Comparison of ENCODE assay signal across 17 cellular contexts in genomic region chr2:112000399-112001135, GRCh38. TPM values are rescaled to one million over a fixed set of nuclear protein-coding genes. Genes with fewer than 3 reads are reported as not detected.
DNase-seq lines count a peak whose midpoint lies in the region; ATAC-seq, FAIRE-seq and TF ChIP-seq lines count a peak whose summit lies in the region.
"Had no signal": no experiment of that assay in that cellular context is flagged by ENCODE, and none has a peak within 500 bp of the region (broad histone marks: within the 10 kb centered on the region; RNA-seq: fewer than 3 reads in every experiment).

No MANE protein-coding gene starts in this region.

- peaks cover 10% of the 10 kb centered on the region for H3K4me1 Mint-ChIP-seq in activated CD8-positive, alpha-beta memory T cell treated with anti-CD3 and anti-CD28 coated beads, Interleukin-2, amount 10 ng/mL, durations not matched to agents 7 days and 5 days
- H3K4me1 Mint-ChIP-seq: CD8-positive, alpha-beta memory T cell had no signal

- H3K4me1 ChIP-seq in endothelial cell of umbilical vein (ENCODE audit: control insufficient read depth, extremely low read depth, insufficient read depth, low read length) = peaks cover 13% of the 10 kb centered on the region
- H3K4me1 ChIP-seq: SJCRH30 had no signal

- H3K9me1 ChIP-seq in endothelial cell of umbilical vein (replicated peaks; ENCODE audit: control insufficient read depth, extremely low read depth, insufficient read depth, low read length) = no peaks in the 10 kb centered on the region

- POLR2A ChIA-PET in endothelial cell of umbilical vein (lab: Charles Lee) = no interaction called here

- no peak for TF ChIP-seq CTCF in HL-60 (IDR thresholded peaks at IDR 0.05; ENCODE audit: insufficient read depth, low read length)
- no peak for TF ChIP-seq CTCF in endothelial cell of umbilical vein (IDR thresholded peaks at IDR 0.05; ENCODE audit: extremely low read depth in 1 of 2, insufficient read depth in 1 of 2, low read depth in 1 of 2, low read length in 2 of 2)

- no peak overlapping the region for H3K9ac ChIP-seq in endothelial cell of umbilical vein (replicated peaks; ENCODE audit: extremely low read depth, insufficient read depth, low read length)

- no peaks in the 10 kb centered on the region for H3K79me2 ChIP-seq in endothelial cell of umbilical vein (ENCODE audit: control insufficient read depth, insufficient read depth, low read length)

- H3K9me3 Mint-ChIP-seq in activated CD8-positive, alpha-beta memory T cell treated with anti-CD3 and anti-CD28 coated beads, Interleukin-2, amount 10 ng/mL, durations not matched to agents 7 days and 5 days (ENCODE audit: low read depth) = no peaks in the 10 kb centered on the region
- H3K9me3 Mint-ChIP-seq: CD8-positive, alpha-beta memory T cell; H9 had no signal

- TF ChIP-seq POLR2A in endothelial cell of umbilical vein (IDR thresholded peaks at IDR 0.05; ENCODE audit: low read depth, low read length) = no peak

- no peaks in the 10 kb centered on the region for H3K9me3 ChIP-seq in endothelial cell of umbilical vein (replicated peaks; ENCODE audit: control insufficient read depth, insufficient read depth, low read length)
- H3K9me3 ChIP-seq: SJCRH30 had no signal

- no peak overlapping the region for H3K4me2 ChIP-seq in endothelial cell of umbilical vein (ENCODE audit: insufficient read depth, low read length)

- ATAC-seq in activated CD8-positive, alpha-beta memory T cell treated with anti-CD3 and anti-CD28 coated beads, Interleukin-2, amount 10 ng/mL, durations not matched to agents 7 days and 5 days = no peak

- no peak overlapping the region for H3K27ac Mint-ChIP-seq in activated CD8-positive, alpha-beta memory T cell treated with anti-CD3 and anti-CD28 coated beads, Interleukin-2, amount 10 ng/mL, durations not matched to agents 7 days and 5 days
- H3K27ac Mint-ChIP-seq: CD8-positive, alpha-beta memory T cell; H9 had no signal

- no peak overlapping the region for H3K4me3 ChIP-seq in HL-60 (replicated peaks; ENCODE audit: insufficient read depth, low read length)
- H3K4me3 ChIP-seq in endothelial cell of umbilical vein (replicated peaks in 1 of 3; ENCODE audit: insufficient read depth in 1 of 3, low read depth in 1 of 3, low read length in 3 of 3) = no peak overlapping the region
- H3K4me3 ChIP-seq: SJCRH30 had no signal

- CTCF ChIA-PET in activated CD8-positive, alpha-beta memory T cell treated with anti-CD3 and anti-CD28 coated beads, Interleukin-2, amount 10 ng/mL, durations not matched to agents 7 days and 5 days (lab: Charles Lee) = no interaction called here
- CTCF ChIA-PET in endothelial cell of umbilical vein (lab: Charles Lee) = interaction anchor here (0.7 to 1.1 kb wide), 3 partner anchors 9 to 47 kb away, joined by 3 read pairs; no protein-coding TSS in a partner anchor

- peaks cover 8 to 11% of the 10 kb centered on the region in 2 experiments for H3K36me3 ChIP-seq in endothelial cell of umbilical vein (ENCODE audit: control insufficient read depth in 2 of 2, extremely low read depth in 1 of 2, insufficient read depth in 2 of 2, low read length in 2 of 2)

- H3K27me3 ChIP-seq in HL-60 (ENCODE audit: insufficient read depth, poor library complexity, severe bottlenecking) (no peaks in the 10 kb centered on the region), endothelial cell of umbilical vein (ENCODE audit: control insufficient read depth in 2 of 2, insufficient read depth in 2 of 2, low read length in 2 of 2) (no peaks in the 10 kb centered on the region)
- H3K27me3 ChIP-seq: SJCRH30 had no signal

- no peak overlapping the region for H2AFZ ChIP-seq in endothelial cell of umbilical vein (ENCODE audit: low read depth, low read length)

- no peaks in the 10 kb centered on the region for H4K20me1 ChIP-seq in endothelial cell of umbilical vein (replicated peaks; ENCODE audit: control insufficient read depth, extremely low read depth, insufficient read depth, low read length)

- intact Hi-C loops in endothelial cell of umbilical vein (cut with micrococcal nuclease) = no loop called here

- dilution Hi-C loops in endothelial cell of umbilical vein (cut with MboI; ENCODE audit: extremely low pct_ligation_motif_present, low sequenced_read_pairs) = no loop called here

- peak; percentile 4 for DNase-seq in activated CD8-positive, alpha-beta memory T cell treated with anti-CD3 and anti-CD28 coated beads, Interleukin-2, amount 10 ng/mL, durations not matched to agents 7 days and 5 days
- DNase-seq in activated CD8-positive, alpha-beta memory T cell treated with anti-CD3 and anti-CD28 coated beads for 24 hours = no peak
- DNase-seq in HL-60 (ENCODE audit: low read depth in 1 of 2, low spot score in 1 of 2) (no peak), endothelial cell of umbilical vein (ENCODE audit: low read depth, low spot score) (no peak), urothelium cell line (ENCODE audit: low spot score) (no peak), NCI-H1417 (lab: John Stamatoyannopoulos, UW) (no peak), T1000 (lab: John Stamatoyannopoulos, UW) (no peak), AG08396 (ENCODE audit: low spot score) (no peak)
- DNase-seq: CD8-positive, alpha-beta memory T cell; DND-41; H9; NCI-H1436; NCI-H2029 treated with DMSO at 0.1 percent for 48 hours; NCI-H2227 treated with DMSO at 0.1 percent for 48 hours; NCI-H524 treated with DMSO at 0.1 percent for 48 hours; SJCRH30 had no signal

- no peak overlapping the region for H3K4me3 Mint-ChIP-seq in activated CD8-positive, alpha-beta memory T cell treated with anti-CD3 and anti-CD28 coated beads, Interleukin-2, amount 10 ng/mL, durations not matched to agents 7 days and 5 days
- H3K4me3 Mint-ChIP-seq: H9 had no signal

- H3K27ac ChIP-seq in HL-60 (replicated peaks) = 0 out of 2 replicates have a peak overlapping the region, but pooled peaks have one; percentile 10
- H3K27ac ChIP-seq in endothelial cell of umbilical vein (ENCODE audit: insufficient read depth, low read depth, low read length) = peak overlapping the region; percentile 40
- H3K27ac ChIP-seq: RWPE1, SJCRH30 had no signal

- peaks cover 2% of the 10 kb centered on the region for H3K36me3 Mint-ChIP-seq in activated CD8-positive, alpha-beta memory T cell treated with anti-CD3 and anti-CD28 coated beads, Interleukin-2, amount 10 ng/mL, durations not matched to agents 7 days and 5 days
- H3K36me3 Mint-ChIP-seq: CD8-positive, alpha-beta memory T cell had no signal

- FAIRE-seq in endothelial cell of umbilical vein (lab: Jason Lieb, UNC) (no peak), urothelium cell line (lab: Jason Lieb, UNC) (peak; percentile 50)

- BruUV-seq in endothelial cell of umbilical vein (replicated peaks; lab: Mats Ljungman, UMichigan) = no TSS peak

- peaks cover 12% of the 10 kb centered on the region for H3K27me3 Mint-ChIP-seq in activated CD8-positive, alpha-beta memory T cell treated with anti-CD3 and anti-CD28 coated beads, Interleukin-2, amount 10 ng/mL, durations not matched to agents 7 days and 5 days
- H3K27me3 Mint-ChIP-seq: CD8-positive, alpha-beta memory T cell had no signal

TF ChIP-seq in endothelial cell of umbilical vein, 7 proteins besides CTCF, POLR2A, EP300 and RAD21:
- TF ChIP-seq MYC (IDR thresholded peaks at IDR 0.05; ENCODE audit: low read depth, low read length) = no peak
- TF ChIP-seq JUN (IDR thresholded peaks at IDR 0.05; ENCODE audit: borderline replicate concordance, insufficient read depth, insufficient read length, low read depth) = no peak
- no peak for TF ChIP-seq POLR2AphosphoS5 (IDR thresholded peaks at IDR 0.05; ENCODE audit: insufficient read depth, low read depth, low read length)
- TF ChIP-seq MAX (IDR thresholded peaks at IDR 0.05; ENCODE audit: insufficient read depth, insufficient read length) = no peak
- no peak for TF ChIP-seq GATA2 (IDR thresholded peaks at IDR 0.05; ENCODE audit: insufficient read depth, insufficient read length, low read depth, low read length)
- TF ChIP-seq EZH2 (IDR thresholded peaks at IDR 0.05; ENCODE audit: borderline replicate concordance, low read depth, low read length, severe bottlenecking) = no peak
- TF ChIP-seq FOS (IDR thresholded peaks at IDR 0.05; ENCODE audit: borderline replicate concordance, insufficient read depth, low read length) = no peak

RNA-seq across cellular contexts. Expression of gene TMEM87B, which starts 54.5 kb away (rescaled TPM):
- total RNA-seq in activated CD8-positive, alpha-beta memory T cell treated with anti-CD3 and anti-CD28 coated beads, Interleukin-2, amount 10 ng/mL, durations not matched to agents 7 days and 5 days = 10 to 100 TPM; 19.1 to 19.7 TPM
- 21.5 and 22.1 TPM in 2 replicates for total RNA-seq in endothelial cell of umbilical vein
- 12.2 and 17.6 TPM in 2 replicates for polyA plus RNA-seq in endothelial cell of umbilical vein
- 14.3 and 14.6 TPM in 2 replicates for polyA plus RNA-seq in endothelial cell of umbilical vein (2011; cell fraction: cytosol; rRNA removed)
- polyA plus RNA-seq in endothelial cell of umbilical vein (2011; cell fraction: nucleus; rRNA removed) = 38.5 and 50.6 TPM in 2 replicates
- polyA plus RNA-seq in endothelial cell of umbilical vein (2012) = 21.9 and 32.9 TPM in 2 replicates
- 25.9 and 35.4 TPM in 2 replicates for polyA minus RNA-seq in endothelial cell of umbilical vein
- polyA minus RNA-seq in endothelial cell of umbilical vein (2011; cell fraction: cytosol; rRNA and poly(A)+ RNA removed) = 3.8 TPM
- polyA minus RNA-seq in endothelial cell of umbilical vein (2011; cell fraction: nucleus; rRNA and poly(A)+ RNA removed) = 22.7 and 38.3 TPM in 2 replicates
